9 cellular contexts compared by ENCODE assay signal in the genomic region with DNA sequence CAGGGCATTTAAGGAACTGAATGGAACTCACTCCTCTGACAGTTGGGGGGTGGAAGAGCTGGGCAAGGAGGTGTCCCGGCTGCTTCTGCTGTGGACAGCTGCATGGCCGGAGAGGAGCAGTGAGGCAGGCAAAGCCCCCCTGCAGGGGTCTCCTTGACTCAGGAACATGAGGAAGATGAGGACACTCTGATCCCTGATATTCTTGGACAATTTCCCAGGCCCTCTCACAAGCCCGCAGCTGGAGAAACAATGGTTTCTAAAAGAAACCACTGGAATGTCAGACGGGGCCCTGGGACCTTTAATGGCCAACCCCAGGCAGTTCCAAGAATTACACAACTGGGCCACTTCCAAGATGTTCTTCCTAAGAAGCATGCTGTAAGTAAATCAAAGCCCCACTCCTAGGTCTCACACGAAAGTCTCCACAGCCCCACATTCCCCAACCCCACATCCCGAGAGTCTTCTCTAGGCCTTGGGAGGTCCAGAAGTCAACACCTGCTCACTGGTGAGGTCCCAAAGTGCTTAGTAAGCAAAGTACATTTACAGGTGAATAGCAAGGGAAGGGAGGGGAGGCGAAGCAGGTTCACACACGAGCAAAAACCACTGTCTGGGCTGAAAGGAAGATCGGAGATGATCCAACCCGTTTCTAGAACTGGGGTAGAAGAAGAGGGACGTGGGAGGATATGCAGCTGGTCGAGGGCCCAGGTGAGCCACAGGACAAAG. TPM values are rescaled to one million over a fixed set of nuclear protein-coding genes. Genes with fewer than 3 reads are reported as not detected.
DNase-seq lines count a peak whose midpoint lies in the region; ATAC-seq and TF ChIP-seq lines count a peak whose summit lies in the region.
"Had no signal": no experiment of that assay in that cellular context is flagged by ENCODE, and none has a peak within 500 bp of the region (broad histone marks: within the 10 kb centered on the region; RNA-seq: fewer than 3 reads in every experiment).

No MANE protein-coding gene starts in this region.

- TF ChIP-seq CTCF in choroid plexus epithelial cell (conservative IDR thresholded peaks at IDR 0.05; ENCODE audit: low read depth, low read length): no peak

- no peaks in the 10 kb centered on the region for H3K9me3 ChIP-seq in HUES48 (ENCODE audit: control insufficient read depth, insufficient read depth, low read length)

- H3K27ac ChIP-seq in ACC112 (ENCODE audit: low read depth, low read length) (0 out of 2 replicates have a peak overlapping the region, but pooled peaks have one; percentile 4), HUES48 (ENCODE audit: low read depth, low read length) (no peak overlapping the region)

- H3K9ac ChIP-seq in HUES48 (ENCODE audit: low read depth, low read length): no peak overlapping the region

- H3K4me3 ChIP-seq in ACC112 (ENCODE audit: low read depth, low read length): peak overlapping the region; percentile 82
- H3K4me3 ChIP-seq in HUES48 (ENCODE audit: low read depth, low read length): peak overlapping the region; percentile 89
- H3K4me3 ChIP-seq in choroid plexus epithelial cell (ENCODE audit: low read depth, low read length): no peak overlapping the region

- peaks cover 34% of the 10 kb centered on the region for H3K4me1 ChIP-seq in ACC112 (ENCODE audit: control insufficient read depth, insufficient read depth, low read length, unreplicated experiment)
- H3K4me1 ChIP-seq in HUES48 (ENCODE audit: control insufficient read depth, insufficient read depth, low read length): peaks cover 18% of the 10 kb centered on the region

- DNase-seq in choroid plexus epithelial cell (ENCODE audit: low read depth) (peak; percentile 94), myocyte (ENCODE audit: low read depth) (peak; percentile 94), COLO668 (lab: John Stamatoyannopoulos, UW; ENCODE audit: unreplicated experiment) (no peak), activated gamma-delta T cell (lab: John Stamatoyannopoulos, UW) (no peak)

- H2AFZ ChIP-seq in ACC112 (ENCODE audit: low read length, unreplicated experiment): peak overlapping the region; percentile 76

- ATAC-seq in GM18873 (IDR thresholded peaks at IDR 0.05; ENCODE audit: low FRiP score, unreplicated experiment) (no peak), HG03108 (IDR thresholded peaks at IDR 0.05; ENCODE audit: unreplicated experiment) (no peak)

- peaks cover 38% of the 10 kb centered on the region for H3K79me2 ChIP-seq in ACC112 (ENCODE audit: control insufficient read depth, insufficient read depth, low read length, unreplicated experiment)

- H3K36me3 ChIP-seq in ACC112 (ENCODE audit: insufficient read depth, low read length): no peaks in the 10 kb centered on the region
- peaks cover 11% of the 10 kb centered on the region; the same call in 1 of the 2 replicates for H3K36me3 ChIP-seq in HUES48 (ENCODE audit: control insufficient read depth, insufficient read depth, low read length)

- H3K27me3 ChIP-seq in ACC112 (ENCODE audit: insufficient read depth, low read length) (no peaks in the 10 kb centered on the region), HUES48 (ENCODE audit: control insufficient read depth, insufficient read depth, low read length) (no peaks in the 10 kb centered on the region)

RNA-seq across cellular contexts. Expression of gene CCDC86, which starts 1.0 kb away (rescaled TPM):
- total RNA-seq in myocyte: 19.2 and 24.1 TPM in 2 replicates
- 25.9 TPM for polyA plus RNA-seq in myocyte (2012)

RNA-seq across cellular contexts. Expression of gene PTGDR2, which starts 14.9 kb away (rescaled TPM):
- total RNA-seq in myocyte: not detected in 2 replicates
- 0.03 TPM for polyA plus RNA-seq in myocyte (2012)

RNA-seq across cellular contexts. Expression of gene ZP1, which starts 26.5 kb away (rescaled TPM):
- total RNA-seq in myocyte: not detected in 2 replicates
- polyA plus RNA-seq in myocyte (2012): not detected

RNA-seq across cellular contexts. Expression of gene MS4A10, which starts 55.7 kb away (rescaled TPM):
- total RNA-seq in myocyte: not detected in 2 replicates
- polyA plus RNA-seq in myocyte (2012): not detected
- total RNA-seq: subcutaneous adipose tissue had no signal

Comparison
In these comparisons a context has a peak if more than half of its experiments do, and no peak if none do; other contexts are left out.
1. DNase-seq: peak in choroid plexus epithelial cell (single experiment) and myocyte (single experiment); none in COLO668 (single experiment) and activated gamma-delta T cell (single experiment).